In the genomic region with DNA sequence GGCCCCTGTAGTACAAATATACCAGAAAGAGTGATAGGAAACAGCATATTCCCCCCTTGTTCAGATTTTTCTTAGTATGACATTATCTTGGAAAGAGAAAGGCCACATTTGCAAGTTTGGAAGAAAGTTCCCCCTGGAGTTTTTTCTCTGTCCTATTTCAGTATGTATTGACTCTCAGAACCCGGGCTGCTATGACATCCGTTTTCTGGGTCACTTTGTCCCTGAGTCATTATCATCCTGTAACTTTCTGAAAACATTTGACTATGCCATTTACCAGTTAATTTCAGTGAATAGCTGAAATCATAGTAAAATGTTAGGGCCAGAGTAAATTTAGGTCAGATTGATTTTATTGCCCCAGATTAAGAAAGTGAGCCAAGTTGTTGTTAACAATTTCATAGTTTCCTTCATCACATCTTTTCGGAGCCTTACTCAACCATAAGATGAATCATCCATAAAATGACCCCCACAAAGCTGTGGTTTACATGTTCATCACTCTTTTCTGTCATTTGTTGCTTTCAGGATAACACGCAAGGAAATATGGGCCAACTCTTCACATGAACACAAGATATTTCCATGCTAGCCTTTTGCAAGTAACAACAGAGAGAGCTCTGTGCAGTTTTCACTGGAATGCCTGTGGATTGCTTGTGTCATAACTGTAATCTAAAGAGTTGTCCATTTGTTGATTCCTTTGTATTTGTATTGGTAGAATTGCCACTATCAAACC, we compare ENCODE assay signal across 8 cellular contexts. TPM values are rescaled to one million over a fixed set of nuclear protein-coding genes. Genes with fewer than 3 reads are reported as not detected.
A peak's percentile ranks its signal among the peaks of the same experiment; 100 is the strongest.
DNase-seq lines count a peak whose midpoint lies in the region; ATAC-seq, FAIRE-seq and TF ChIP-seq lines count a peak whose summit lies in the region.

No MANE protein-coding gene starts in this region.

- no peaks in the 10 kb centered on the region for H3K36me3 ChIP-seq in HEK293 (ENCODE audit: control insufficient read depth in 2 of 2, insufficient read depth in 1 of 2, low read length in 2 of 2)

- in situ Hi-C loops in SK-MEL-5 (cut with HindIII; ENCODE audit: low pct_unique_long_range_greater_than_20kb, low sequenced_read_pairs) = no loop called here

- no peaks in the 10 kb centered on the region for H3K4me1 ChIP-seq in HEK293 (ENCODE audit: control insufficient read depth, insufficient read depth, low read length)

- ATAC-seq in GM21360 (IDR thresholded peaks at IDR 0.05; ENCODE audit: unreplicated experiment) (no peak), GM19351 (IDR thresholded peaks at IDR 0.05; ENCODE audit: unreplicated experiment) (no peak)

- TF ChIP-seq CTCF in HEK293 (tag by site-specific recombination; IDR thresholded peaks at IDR 0.05) = no peak

- POLR2A ChIA-PET in HEK293 (lab: Yijun Ruan, JAX) = interaction anchor here (1.0 to 1.4 kb wide), 2 partner anchors 16 to 110 kb away, joined by 3 read pairs; a partner anchor contains a TSS

- no peaks in the 10 kb centered on the region for H3K9me3 ChIP-seq in HEK293 (ENCODE audit: control insufficient read depth, insufficient read depth, low read depth, low read length)

- DNase-seq in AG08395 (ENCODE audit: low spot score) (peak; percentile 83), SK-MEL-5 (ENCODE audit: low read depth, low spot score) (peak; percentile 47), hepatic stellate cell (ENCODE audit: low spot score) (peak; percentile 5), GM12892 (ENCODE audit: insufficient read length) (no peak)
- no peak for DNase-seq in stimulated activated CD4-positive, alpha-beta T cell treated with anti-CD3 and anti-CD28 coated beads, Interleukin-2, amount 100 ng/mL, for 24 hours

- H3K27ac ChIP-seq in HEK293 (ENCODE audit: extremely low read depth, low read depth, low read length) = no peak overlapping the region

- no peak for TF ChIP-seq POLR2A in GM12892 (IDR thresholded peaks at IDR 0.05; ENCODE audit: low read depth, low read length)

- CTCF ChIA-PET in HEK293 (lab: Yijun Ruan, JAX) = interaction anchor here (0.6 to 1.0 kb wide), 2 partner anchors 467 to 1856 kb away, joined by 4 to 5 read pairs; no protein-coding TSS in a partner anchor

- FAIRE-seq in GM12892 (lab: Jason Lieb, UNC) = no peak

- H3K4me3 ChIP-seq in HEK293 (ENCODE audit: low read depth, low read length) = no peak overlapping the region

TF ChIP-seq in HEK293, 187 proteins besides CTCF, POLR2A, EP300 and RAD21 (continues in another document):
- TF ChIP-seq SCRT2 (tag by site-specific recombination; IDR thresholded peaks at IDR 0.05) (peak; percentile 15; the same call in 1 of the 2 replicates), ZSCAN30 (tag by site-specific recombination; IDR thresholded peaks at IDR 0.05) (no peak), ZNF747 (tag by site-specific recombination; IDR thresholded peaks at IDR 0.05) (no peak), ZEB2 (tag by site-specific recombination; IDR thresholded peaks at IDR 0.05) (peak; percentile 82), ZNF600 (tag by site-specific recombination; IDR thresholded peaks at IDR 0.05) (no peak), ZNF555 (tag by site-specific recombination; conservative IDR thresholded peaks at IDR 0.05) (no peak), ZNF416 (tag by site-specific recombination; IDR thresholded peaks at IDR 0.05) (no peak), ZNF792 (tag by site-specific recombination; IDR thresholded peaks at IDR 0.05) (no peak), ZNF138 (tag by site-specific recombination; IDR thresholded peaks at IDR 0.05; ENCODE audit: borderline replicate concordance) (no peak), ZNF624 (tag by site-specific recombination; IDR thresholded peaks at IDR 0.05) (no peak), ZNF394 (tag by site-specific recombination; IDR thresholded peaks at IDR 0.05; ENCODE audit: borderline replicate concordance) (no peak), ZNF302 (tag by site-specific recombination; IDR thresholded peaks at IDR 0.05; ENCODE audit: low read depth) (no peak), MZF1 (tag by site-specific recombination; IDR thresholded peaks at IDR 0.05; ENCODE audit: borderline replicate concordance) (no peak), ZNF10 (tag by site-specific recombination; IDR thresholded peaks at IDR 0.05) (no peak), ZNF223 (tag by site-specific recombination; IDR thresholded peaks at IDR 0.05) (no peak), HOXA7 (CRISPR knock-in tag; IDR thresholded peaks at IDR 0.05; ENCODE audit: borderline replicate concordance) (no peak), MEIS1 (CRISPR knock-in tag; IDR thresholded peaks at IDR 0.05; ENCODE audit: borderline replicate concordance) (no peak), GLIS1 (tag by site-specific recombination; IDR thresholded peaks at IDR 0.05) (0 out of 2 replicates have a peak, but pooled peaks have one; percentile 15), ZNF248 (tag by site-specific recombination; IDR thresholded peaks at IDR 0.05) (no peak)
- TF ChIP-seq, protein P1, sequence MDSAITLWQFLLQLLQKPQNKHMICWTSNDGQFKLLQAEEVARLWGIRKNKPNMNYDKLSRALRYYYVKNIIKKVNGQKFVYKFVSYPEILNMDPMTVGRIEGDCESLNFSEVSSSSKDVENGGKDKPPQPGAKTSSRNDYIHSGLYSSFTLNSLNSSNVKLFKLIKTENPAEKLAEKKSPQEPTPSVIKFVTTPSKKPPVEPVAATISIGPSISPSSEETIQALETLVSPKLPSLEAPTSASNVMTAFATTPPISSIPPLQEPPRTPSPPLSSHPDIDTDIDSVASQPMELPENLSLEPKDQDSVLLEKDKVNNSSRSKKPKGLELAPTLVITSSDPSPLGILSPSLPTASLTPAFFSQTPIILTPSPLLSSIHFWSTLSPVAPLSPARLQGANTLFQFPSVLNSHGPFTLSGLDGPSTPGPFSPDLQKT (IDR thresholded peaks at IDR 0.05; ENCODE audit: borderline replicate concordance, low read depth, low read length) = no peak
- TF ChIP-seq, protein P2, sequence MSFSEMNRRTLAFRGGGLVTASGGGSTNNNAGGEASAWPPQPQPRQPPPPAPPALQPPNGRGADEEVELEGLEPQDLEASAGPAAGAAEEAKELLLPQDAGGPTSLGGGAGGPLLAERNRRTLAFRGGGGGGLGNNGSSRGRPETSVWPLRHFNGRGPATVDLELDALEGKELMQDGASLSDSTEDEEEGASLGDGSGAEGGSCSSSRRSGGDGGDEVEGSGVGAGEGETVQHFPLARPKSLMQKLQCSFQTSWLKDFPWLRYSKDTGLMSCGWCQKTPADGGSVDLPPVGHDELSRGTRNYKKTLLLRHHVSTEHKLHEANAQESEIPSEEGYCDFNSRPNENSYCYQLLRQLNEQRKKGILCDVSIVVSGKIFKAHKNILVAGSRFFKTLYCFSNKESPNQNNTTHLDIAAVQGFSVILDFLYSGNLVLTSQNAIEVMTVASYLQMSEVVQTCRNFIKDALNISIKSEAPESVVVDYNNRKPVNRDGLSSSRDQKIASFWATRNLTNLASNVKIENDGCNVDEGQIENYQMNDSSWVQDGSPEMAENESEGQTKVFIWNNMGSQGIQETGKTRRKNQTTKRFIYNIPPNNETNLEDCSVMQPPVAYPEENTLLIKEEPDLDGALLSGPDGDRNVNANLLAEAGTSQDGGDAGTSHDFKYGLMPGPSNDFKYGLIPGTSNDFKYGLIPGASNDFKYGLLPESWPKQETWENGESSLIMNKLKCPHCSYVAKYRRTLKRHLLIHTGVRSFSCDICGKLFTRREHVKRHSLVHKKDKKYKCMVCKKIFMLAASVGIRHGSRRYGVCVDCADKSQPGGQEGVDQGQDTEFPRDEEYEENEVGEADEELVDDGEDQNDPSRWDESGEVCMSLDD (tag by site-specific recombination; IDR thresholded peaks at IDR 0.05) = no peak
- TF ChIP-seq, protein P3, sequence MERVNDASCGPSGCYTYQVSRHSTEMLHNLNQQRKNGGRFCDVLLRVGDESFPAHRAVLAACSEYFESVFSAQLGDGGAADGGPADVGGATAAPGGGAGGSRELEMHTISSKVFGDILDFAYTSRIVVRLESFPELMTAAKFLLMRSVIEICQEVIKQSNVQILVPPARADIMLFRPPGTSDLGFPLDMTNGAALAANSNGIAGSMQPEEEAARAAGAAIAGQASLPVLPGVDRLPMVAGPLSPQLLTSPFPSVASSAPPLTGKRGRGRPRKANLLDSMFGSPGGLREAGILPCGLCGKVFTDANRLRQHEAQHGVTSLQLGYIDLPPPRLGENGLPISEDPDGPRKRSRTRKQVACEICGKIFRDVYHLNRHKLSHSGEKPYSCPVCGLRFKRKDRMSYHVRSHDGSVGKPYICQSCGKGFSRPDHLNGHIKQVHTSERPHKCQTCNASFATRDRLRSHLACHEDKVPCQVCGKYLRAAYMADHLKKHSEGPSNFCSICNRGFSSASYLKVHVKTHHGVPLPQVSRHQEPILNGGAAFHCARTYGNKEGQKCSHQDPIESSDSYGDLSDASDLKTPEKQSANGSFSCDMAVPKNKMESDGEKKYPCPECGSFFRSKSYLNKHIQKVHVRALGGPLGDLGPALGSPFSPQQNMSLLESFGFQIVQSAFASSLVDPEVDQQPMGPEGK (tag by site-specific recombination; IDR thresholded peaks at IDR 0.05) = no peak

RNA-seq across cellular contexts. Expression of a gene that starts 3.8 kb away (rescaled TPM):
- 1.2 and 1.4 TPM in 2 replicates for total RNA-seq in SK-MEL-5 (2014; rRNA removed; shearing (Covaris generic))
- polyA plus RNA-seq in SK-MEL-5 (2015; cell fraction: cytosol; rRNA removed) = 0.41 and 0.44 TPM in 2 replicates
- 1.8 and 3.2 TPM in 2 replicates for polyA plus RNA-seq in SK-MEL-5 (2015; cell fraction: nucleus; rRNA removed)
- polyA plus RNA-seq in GM12892 (2012; ENCODE audit: missing spikeins) = 12.8 TPM

Comparison
In these comparisons a context has a peak if more than half of its experiments do, and no peak if none do; other contexts are left out.
1. DNase-seq: peak in AG08395 (single experiment), SK-MEL-5 (single experiment) and hepatic stellate cell (single experiment); none in GM12892 (single experiment) and stimulated activated CD4-positive, alpha-beta T cell treated with anti-CD3 and anti-CD28 coated beads, Interleukin-2, amount 100 ng/mL, for 24 hours (0 of 2).